In genomic region chr6:68238097-68238597, GRCh38 we compare ENCODE assay signal across 14 cellular contexts.
DNase-seq lines count a peak whose midpoint lies in the region; ATAC-seq, FAIRE-seq and TF ChIP-seq lines count a peak whose summit lies in the region.
"Had no signal": no experiment of that assay in that cellular context is flagged by ENCODE, and none has a peak within 500 bp of the region (broad histone marks: within the 10 kb centered on the region; RNA-seq: fewer than 3 reads in every experiment).

No MANE protein-coding gene starts in this region.

- WGBS in heart left ventricle, 4 donors: 31 to 44% (median 36%) methylated on average over 1 of the region's 1 CpG

- intact Hi-C loops in heart left ventricle (cut with DNase I): no loop called here

- DNase-seq in GM13977 (ENCODE audit: low spot score) (peak; percentile 6), H54 (ENCODE audit: insufficient read length, low spot score) (no peak), HT1080 (ENCODE audit: low read depth) (peak; percentile 50), choroid plexus epithelial cell (ENCODE audit: low read depth) (peak; percentile 69), heart left ventricle (no peak), T1000 (lab: John Stamatoyannopoulos, UW) (no peak), NCI-H187 (lab: John Stamatoyannopoulos, UW) (no peak)
- DNase-seq: activated CD4-positive, CD25-positive, alpha-beta regulatory T cell treated with anti-CD3 and anti-CD28 coated beads, Interleukin-2, amount 50 U/mL, for 72 hours; activated naive CD4-positive, alpha-beta T cell treated with anti-CD3 and anti-CD28 coated beads for 36 hours; islet precursor cell; nucleus accumbens; tibial artery had no signal

- peak; percentile 80 for FAIRE-seq in H54 (lab: Jason Lieb, UNC)

- in situ Hi-C loops in GM13977 (cut with MboI; ENCODE audit: low pct_unique_long_range_greater_than_20kb, low sequenced_read_pairs, unreplicated experiment): no loop called here

- TF ChIP-seq CTCF in GM13977 (IDR thresholded peaks at IDR 0.05; ENCODE audit: extremely low read depth, insufficient read depth, missing control alignments) (no peak), choroid plexus epithelial cell (conservative IDR thresholded peaks at IDR 0.05; ENCODE audit: low read depth, low read length) (no peak), heart left ventricle (IDR thresholded peaks at IDR 0.05) (no peak)

- no peak overlapping the region for H3K27ac ChIP-seq in heart left ventricle
- H3K27ac ChIP-seq: BLaER1 treated with 17β-estradiol and CSF1 and Interleukin-3, amounts not matched to agents 10 nM and 100 nM; tibial artery had no signal

- no peak overlapping the region for H3K4me3 ChIP-seq in choroid plexus epithelial cell (ENCODE audit: low read depth, low read length)
- H3K4me3 ChIP-seq in heart left ventricle: no peak overlapping the region
- H3K4me3 ChIP-seq: BLaER1 treated with 17β-estradiol and CSF1 and Interleukin-3, amounts not matched to agents 10 nM and 100 nM; tibial artery had no signal

- H3K27me3 ChIP-seq in heart left ventricle: no peaks in the 10 kb centered on the region
- H3K27me3 ChIP-seq: BLaER1 treated with 17β-estradiol and CSF1 and Interleukin-3, amounts not matched to agents 10 nM and 100 nM; tibial artery had no signal

- TF ChIP-seq POLR2A in H54 (IDR thresholded peaks at IDR 0.05; ENCODE audit: low read depth, low read length) (no peak), heart left ventricle (IDR thresholded peaks at IDR 0.05) (no peak)

- ATAC-seq in heart left ventricle (no peak), GM21381 (IDR thresholded peaks at IDR 0.05; ENCODE audit: unreplicated experiment) (no peak)

- no peaks in the 10 kb centered on the region for H3K36me3 ChIP-seq in heart left ventricle
- H3K36me3 ChIP-seq: BLaER1 treated with 17β-estradiol and CSF1 and Interleukin-3, amounts not matched to agents 10 nM and 100 nM; tibial artery had no signal

- no peaks in the 10 kb centered on the region for H3K9me3 ChIP-seq in heart left ventricle
- H3K9me3 ChIP-seq: BLaER1 treated with 17β-estradiol and CSF1 and Interleukin-3, amounts not matched to agents 10 nM and 100 nM; tibial artery had no signal

- H3K4me1 ChIP-seq in heart left ventricle: no peaks in the 10 kb centered on the region
- H3K4me1 ChIP-seq: tibial artery had no signal

Comparison
In these comparisons a context has a peak if more than half of its experiments do, and no peak if none do; other contexts are left out.
1. DNase-seq: peak in GM13977 (single experiment), HT1080 (single experiment) and choroid plexus epithelial cell (single experiment); none in H54 (single experiment), heart left ventricle (0 of 5), T1000 (single experiment) and NCI-H187 (0 of 2).